In the genomic region with DNA sequence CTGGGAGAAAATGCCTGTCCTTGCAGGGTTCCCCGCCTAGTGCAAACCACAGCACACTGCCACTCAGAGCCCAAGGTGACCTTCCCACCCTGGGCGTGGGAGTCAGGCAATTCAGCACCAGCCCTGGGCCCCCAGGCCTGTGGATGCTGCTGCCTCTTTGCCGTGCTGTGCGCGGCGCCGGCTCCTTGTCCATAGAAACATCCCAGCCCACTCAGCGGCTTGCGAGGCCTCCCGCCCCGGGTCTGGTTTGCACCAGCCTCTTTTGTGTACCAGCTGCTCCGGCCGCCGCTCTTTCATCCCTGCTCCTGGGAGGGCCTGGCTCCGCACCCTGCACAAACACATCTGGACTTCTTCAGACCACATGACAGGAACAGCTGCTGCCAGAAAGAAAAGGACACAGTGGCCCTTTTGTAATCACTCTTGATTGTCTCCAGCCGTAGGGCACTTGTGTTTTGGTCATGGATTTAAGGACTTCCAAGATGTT, we compare ENCODE assay signal across 9 cellular contexts.
DNase-seq lines count a peak whose midpoint lies in the region; ATAC-seq and TF ChIP-seq lines count a peak whose summit lies in the region.
"Had no signal": no experiment of that assay in that cellular context is flagged by ENCODE, and none has a peak within 500 bp of the region (broad histone marks: within the 10 kb centered on the region; RNA-seq: fewer than 3 reads in every experiment).

No MANE protein-coding gene starts in this region.

- H3K4me3 Mint-ChIP-seq in naive thymus-derived CD8-positive, alpha-beta T cell, result peak overlapping the region in 1 of 10 donors; percentile 65
- H3K4me3 Mint-ChIP-seq in progenitor cell of endocrine pancreas (ENCODE audit: low read depth), result no peak overlapping the region

- no peaks in the 10 kb centered on the region for H3K9me3 Mint-ChIP-seq in naive thymus-derived CD8-positive, alpha-beta T cell
- no peaks in the 10 kb centered on the region for H3K9me3 Mint-ChIP-seq in progenitor cell of endocrine pancreas (ENCODE audit: low read depth)

- 46 to 53% methylated on average over 16 of the region's 16 CpGs for WGBS in ectodermal cell, 2 experiments

- no peak for ATAC-seq in naive thymus-derived CD8-positive, alpha-beta T cell

- POLR2A ChIA-PET in naive thymus-derived CD8-positive, alpha-beta T cell (lab: Charles Lee), result interaction anchor here (1.5 kb wide), 1 partner anchor 8 kb away, joined by 8 read pairs; no protein-coding TSS in a partner anchor

- H3K27ac Mint-ChIP-seq in naive thymus-derived CD8-positive, alpha-beta T cell, result peak overlapping the region in 6 of 10 donors; percentile 4 to 90 (median 52)
- H3K27ac Mint-ChIP-seq in progenitor cell of endocrine pancreas, result no peak overlapping the region

- peaks cover 27 to 65% (median 47%) of the 10 kb centered on the region in 4 donors for H3K4me1 Mint-ChIP-seq in naive thymus-derived CD8-positive, alpha-beta T cell
- H3K4me1 Mint-ChIP-seq in progenitor cell of endocrine pancreas (ENCODE audit: low read depth), result peaks cover 2% of the 10 kb centered on the region

- no peaks in the 10 kb centered on the region for H3K36me3 ChIP-seq in ectodermal cell (ENCODE audit: control insufficient read depth, insufficient read depth, low read length)

- no peaks in the 10 kb centered on the region for H3K36me3 Mint-ChIP-seq in naive thymus-derived CD8-positive, alpha-beta T cell
- no peaks in the 10 kb centered on the region for H3K36me3 Mint-ChIP-seq in progenitor cell of endocrine pancreas (ENCODE audit: insufficient read depth)

- peak overlapping the region; percentile 83 for H3K27ac ChIP-seq in ectodermal cell (ENCODE audit: insufficient read depth, low read depth, low read length, poor library complexity, severe bottlenecking)

- peaks cover 25% of the 10 kb centered on the region for H3K4me1 ChIP-seq in ectodermal cell (ENCODE audit: control insufficient read depth, insufficient read depth, low read length)

- H3K27me3 Mint-ChIP-seq in naive thymus-derived CD8-positive, alpha-beta T cell, result peaks cover 0 to 2% (median 0%) of the 10 kb centered on the region in 5 donors
- peaks cover 27% of the 10 kb centered on the region for H3K27me3 Mint-ChIP-seq in progenitor cell of endocrine pancreas

- peak; percentile 65 for DNase-seq in DMS153 (lab: John Stamatoyannopoulos, UW)
- peak; percentile 87 for DNase-seq in NCI-H345 treated with DMSO at 0.1 percent for 48 hours (lab: John Stamatoyannopoulos, UW; ENCODE audit: unreplicated experiment)
- DNase-seq in naive thymus-derived CD8-positive, alpha-beta T cell, result no peak
- DNase-seq in LoVo (ENCODE audit: low spot score), result no peak
- DNase-seq in progenitor cell of endocrine pancreas (ENCODE audit: low spot score, unreplicated experiment), result no peak
- DNase-seq in NCI-H2081 treated with DMSO at 0.1 percent for 48 hours (lab: John Stamatoyannopoulos, UW), result no peak
- no peak for DNase-seq in AG08396 (ENCODE audit: low spot score)
- DNase-seq: activated effector memory CD4-positive, alpha-beta T cell treated with Interleukin-2 at 50 U/mL for 16 hours had no signal

- H3K4me3 ChIP-seq in ectodermal cell (ENCODE audit: insufficient read depth, low read depth, low read length), result no peak overlapping the region

- no peaks in the 10 kb centered on the region for H3K27me3 ChIP-seq in ectodermal cell (ENCODE audit: control insufficient read depth, insufficient read depth, low read length, poor library complexity, severe bottlenecking)

- no peaks in the 10 kb centered on the region for H3K9me3 ChIP-seq in ectodermal cell (ENCODE audit: control insufficient read depth, low read length)

- TF ChIP-seq CTCF in progenitor cell of endocrine pancreas (IDR thresholded peaks at IDR 0.05; ENCODE audit: unreplicated experiment), result no peak

Comparison
In these comparisons a context has a peak if more than half of its experiments do, and no peak if none do; other contexts are left out.
1. DNase-seq: peak in DMS153 (single experiment) and NCI-H345 treated with DMSO at 0.1 percent for 48 hours (single experiment); none in naive thymus-derived CD8-positive, alpha-beta T cell (0 of 10), LoVo (single experiment), progenitor cell of endocrine pancreas (single experiment), NCI-H2081 treated with DMSO at 0.1 percent for 48 hours (single experiment) and AG08396 (single experiment).